1 cellular context compared by ENCODE assay signal in the genomic region with DNA sequence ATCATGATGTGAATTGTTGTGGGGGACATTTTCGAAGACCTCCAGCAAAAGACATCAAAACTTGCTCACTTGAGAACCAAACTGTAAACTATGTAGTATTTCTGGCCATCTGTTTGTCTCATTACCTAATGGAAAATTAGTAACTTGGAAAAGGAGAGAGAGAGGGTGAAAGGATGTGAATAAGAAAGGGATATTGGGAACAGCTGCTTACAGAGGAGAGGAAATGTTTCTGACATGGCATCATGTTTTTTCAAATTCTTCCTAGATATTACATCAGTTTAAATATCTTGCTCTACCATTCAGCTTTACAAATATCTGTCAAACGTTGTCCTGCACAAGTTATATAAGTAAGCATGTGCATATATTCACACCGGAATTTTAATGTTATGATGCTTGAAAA.
TF ChIP-seq lines count a peak whose summit lies in the region.

No MANE protein-coding gene starts in this region.

TF ChIP-seq in GM23338, 12 proteins besides CTCF, POLR2A, EP300 and RAD21:
- TF ChIP-seq EZH2phosphoT487 (IDR thresholded peaks at IDR 0.05; ENCODE audit: unreplicated experiment) (no peak), EZH2 (IDR thresholded peaks at IDR 0.05; ENCODE audit: low read depth, unreplicated experiment) (no peak)
- TF ChIP-seq, protein P1, sequence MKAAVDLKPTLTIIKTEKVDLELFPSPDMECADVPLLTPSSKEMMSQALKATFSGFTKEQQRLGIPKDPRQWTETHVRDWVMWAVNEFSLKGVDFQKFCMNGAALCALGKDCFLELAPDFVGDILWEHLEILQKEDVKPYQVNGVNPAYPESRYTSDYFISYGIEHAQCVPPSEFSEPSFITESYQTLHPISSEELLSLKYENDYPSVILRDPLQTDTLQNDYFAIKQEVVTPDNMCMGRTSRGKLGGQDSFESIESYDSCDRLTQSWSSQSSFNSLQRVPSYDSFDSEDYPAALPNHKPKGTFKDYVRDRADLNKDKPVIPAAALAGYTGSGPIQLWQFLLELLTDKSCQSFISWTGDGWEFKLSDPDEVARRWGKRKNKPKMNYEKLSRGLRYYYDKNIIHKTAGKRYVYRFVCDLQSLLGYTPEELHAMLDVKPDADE (IDR thresholded peaks at IDR 0.05), result no peak
- TF ChIP-seq, protein P2, sequence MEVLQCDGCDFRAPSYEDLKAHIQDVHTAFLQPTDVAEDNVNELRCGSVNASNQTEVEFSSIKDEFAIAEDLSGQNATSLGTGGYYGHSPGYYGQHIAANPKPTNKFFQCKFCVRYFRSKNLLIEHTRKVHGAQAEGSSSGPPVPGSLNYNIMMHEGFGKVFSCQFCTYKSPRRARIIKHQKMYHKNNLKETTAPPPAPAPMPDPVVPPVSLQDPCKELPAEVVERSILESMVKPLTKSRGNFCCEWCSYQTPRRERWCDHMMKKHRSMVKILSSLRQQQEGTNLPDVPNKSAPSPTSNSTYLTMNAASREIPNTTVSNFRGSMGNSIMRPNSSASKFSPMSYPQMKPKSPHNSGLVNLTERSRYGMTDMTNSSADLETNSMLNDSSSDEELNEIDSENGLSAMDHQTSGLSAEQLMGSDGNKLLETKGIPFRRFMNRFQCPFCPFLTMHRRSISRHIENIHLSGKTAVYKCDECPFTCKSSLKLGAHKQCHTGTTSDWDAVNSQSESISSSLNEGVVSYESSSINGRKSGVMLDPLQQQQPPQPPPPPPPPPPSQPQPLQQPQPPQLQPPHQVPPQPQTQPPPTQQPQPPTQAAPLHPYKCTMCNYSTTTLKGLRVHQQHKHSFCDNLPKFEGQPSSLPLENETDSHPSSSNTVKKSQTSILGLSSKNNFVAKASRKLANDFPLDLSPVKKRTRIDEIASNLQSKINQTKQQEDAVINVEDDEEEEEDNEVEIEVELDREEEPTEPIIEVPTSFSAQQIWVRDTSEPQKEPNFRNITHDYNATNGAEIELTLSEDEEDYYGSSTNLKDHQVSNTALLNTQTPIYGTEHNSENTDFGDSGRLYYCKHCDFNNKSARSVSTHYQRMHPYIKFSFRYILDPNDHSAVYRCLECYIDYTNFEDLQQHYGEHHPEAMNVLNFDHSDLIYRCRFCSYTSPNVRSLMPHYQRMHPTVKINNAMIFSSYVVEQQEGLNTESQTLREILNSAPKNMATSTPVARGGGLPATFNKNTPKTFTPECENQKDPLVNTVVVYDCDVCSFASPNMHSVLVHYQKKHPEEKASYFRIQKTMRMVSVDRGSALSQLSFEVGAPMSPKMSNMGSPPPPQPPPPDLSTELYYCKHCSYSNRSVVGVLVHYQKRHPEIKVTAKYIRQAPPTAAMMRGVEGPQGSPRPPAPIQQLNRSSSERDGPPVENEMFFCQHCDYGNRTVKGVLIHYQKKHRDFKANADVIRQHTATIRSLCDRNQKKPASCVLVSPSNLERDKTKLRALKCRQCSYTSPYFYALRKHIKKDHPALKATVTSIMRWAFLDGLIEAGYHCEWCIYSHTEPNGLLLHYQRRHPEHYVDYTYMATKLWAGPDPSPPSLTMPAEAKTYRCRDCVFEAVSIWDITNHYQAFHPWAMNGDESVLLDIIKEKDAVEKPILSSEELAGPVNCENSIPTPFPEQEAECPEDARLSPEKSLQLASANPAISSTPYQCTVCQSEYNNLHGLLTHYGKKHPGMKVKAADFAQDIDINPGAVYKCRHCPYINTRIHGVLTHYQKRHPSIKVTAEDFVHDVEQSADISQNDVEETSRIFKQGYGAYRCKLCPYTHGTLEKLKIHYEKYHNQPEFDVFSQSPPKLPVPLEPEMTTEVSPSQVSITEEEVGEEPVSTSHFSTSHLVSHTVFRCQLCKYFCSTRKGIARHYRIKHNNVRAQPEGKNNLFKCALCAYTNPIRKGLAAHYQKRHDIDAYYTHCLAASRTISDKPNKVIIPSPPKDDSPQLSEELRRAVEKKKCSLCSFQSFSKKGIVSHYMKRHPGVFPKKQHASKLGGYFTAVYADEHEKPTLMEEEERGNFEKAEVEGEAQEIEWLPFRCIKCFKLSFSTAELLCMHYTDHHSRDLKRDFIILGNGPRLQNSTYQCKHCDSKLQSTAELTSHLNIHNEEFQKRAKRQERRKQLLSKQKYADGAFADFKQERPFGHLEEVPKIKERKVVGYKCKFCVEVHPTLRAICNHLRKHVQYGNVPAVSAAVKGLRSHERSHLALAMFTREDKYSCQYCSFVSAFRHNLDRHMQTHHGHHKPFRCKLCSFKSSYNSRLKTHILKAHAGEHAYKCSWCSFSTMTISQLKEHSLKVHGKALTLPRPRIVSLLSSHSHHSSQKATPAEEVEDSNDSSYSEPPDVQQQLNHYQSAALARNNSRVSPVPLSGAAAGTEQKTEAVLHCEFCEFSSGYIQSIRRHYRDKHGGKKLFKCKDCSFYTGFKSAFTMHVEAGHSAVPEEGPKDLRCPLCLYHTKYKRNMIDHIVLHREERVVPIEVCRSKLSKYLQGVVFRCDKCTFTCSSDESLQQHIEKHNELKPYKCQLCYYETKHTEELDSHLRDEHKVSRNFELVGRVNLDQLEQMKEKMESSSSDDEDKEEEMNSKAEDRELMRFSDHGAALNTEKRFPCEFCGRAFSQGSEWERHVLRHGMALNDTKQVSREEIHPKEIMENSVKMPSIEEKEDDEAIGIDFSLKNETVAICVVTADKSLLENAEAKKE (CRISPR knock-in tag; IDR thresholded peaks at IDR 0.05), result no peak
